35 cellular contexts compared by ENCODE assay signal in the genomic region with DNA sequence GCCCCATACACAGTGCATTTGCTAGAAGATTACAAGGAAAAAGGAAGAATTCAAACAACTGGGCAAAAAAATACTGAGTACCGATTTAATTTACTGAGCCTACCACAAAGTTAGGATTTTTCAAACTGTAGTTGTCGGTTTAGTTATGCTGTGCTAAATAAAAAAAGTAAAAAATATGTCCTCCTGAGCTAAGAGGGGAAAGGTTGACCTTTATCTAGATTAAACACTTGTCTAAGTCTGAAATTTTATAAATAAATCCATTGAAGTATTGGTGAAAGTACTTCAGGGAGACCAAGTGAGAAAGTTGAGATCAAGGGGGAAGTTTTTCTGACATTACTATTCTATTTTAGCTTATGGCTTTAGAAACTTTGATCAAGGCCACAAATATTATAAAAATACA.
"Had no signal": no experiment of that assay in that cellular context is flagged by ENCODE, and none has a peak within 500 bp of the region (broad histone marks: within the 10 kb centered on the region; RNA-seq: fewer than 3 reads in every experiment).

No MANE protein-coding gene starts in this region.

- H3K9me3 ChIP-seq: MG63 had no signal

- H3K27ac ChIP-seq: KMS-11 had no signal

- H3K27me3 ChIP-seq: MG63 had no signal

- H3K4me3 ChIP-seq: MG63 had no signal

- DNase-seq: Karpas-422, Kasumi-1, KG1, MG63, MM.1S, MV-4-11, NCI-H1048, NCI-H1092, NCI-H1092 treated with DMSO at 0.1 percent for 48 hours, NCI-H1105, NCI-H1105 treated with DMSO at 0.1 percent for 48 hours, NCI-H1417, NCI-H1417 treated with DMSO at 0.1 percent for 48 hours, NCI-H1436, NCI-H1436 treated with DMSO at 0.1 percent for 48 hours, NCI-H146, NCI-H1694, NCI-H1694 treated with DMSO at 0.1 percent for 48 hours, NCI-H187, NCI-H187 treated with DMSO at 0.1 percent for 48 hours, NCI-H1930, NCI-H2029, NCI-H2029 treated with DMSO at 0.1 percent for 48 hours, NCI-H2081, NCI-H2081 treated with DMSO at 0.1 percent for 48 hours, NCI-H2107, NCI-H2171, NCI-H2171 treated with DMSO at 0.1 percent for 48 hours, NCI-H2227 treated with DMSO at 0.1 percent for 48 hours, NCI-H226, NCI-H345, NCI-H446, NCI-H446 treated with DMSO at 0.1 percent for 48 hours, NCI-H510A had no signal

- H3K36me3 ChIP-seq: MG63 had no signal
